Comparison of ENCODE assay signal across 17 cellular contexts in genomic region chr10:76628801-76629200, GRCh38.
DNase-seq lines count a peak whose midpoint lies in the region; ATAC-seq, FAIRE-seq and TF ChIP-seq lines count a peak whose summit lies in the region.
"Had no signal": no experiment of that assay in that cellular context is flagged by ENCODE, and none has a peak within 500 bp of the region (broad histone marks: within the 10 kb centered on the region; RNA-seq: fewer than 3 reads in every experiment).

No MANE protein-coding gene starts in this region.

- no peak overlapping the region for H2BK5ac ChIP-seq in mesenchymal stem cell (ENCODE audit: low read depth, low read length, poor library complexity, severe bottlenecking)

- no peak overlapping the region for H2BK120ac ChIP-seq in mesenchymal stem cell (ENCODE audit: low read depth, low read length)

- H3K4me3 ChIP-seq in bronchial epithelial cell (ENCODE audit: low read depth, low read length): no peak overlapping the region
- H3K4me3 ChIP-seq in mesenchymal stem cell (ENCODE audit: insufficient read depth in 1 of 2, low read depth in 1 of 2, low read length in 2 of 2): no peak overlapping the region
- H3K4me3 ChIP-seq in Caco-2 (ENCODE audit: low read depth, low read length): no peak overlapping the region

- H2AK5ac ChIP-seq in mesenchymal stem cell (ENCODE audit: low read length, severe bottlenecking): peak overlapping the region; percentile 78

- no peak overlapping the region for H3K4me3 Mint-ChIP-seq in Caco-2 (ENCODE audit: unreplicated experiment)
- H3K4me3 Mint-ChIP-seq: CD4-positive, CD25-positive, alpha-beta regulatory T cell; CD8-positive, alpha-beta memory T cell; H9 had no signal

- no peak overlapping the region for H2AFZ ChIP-seq in mesenchymal stem cell (ENCODE audit: low read depth, low read length)

- H3K9ac ChIP-seq in mesenchymal stem cell (ENCODE audit: low read length): no peak overlapping the region

- H3K18ac ChIP-seq in mesenchymal stem cell (ENCODE audit: low read depth in 1 of 2, low read length in 2 of 2): no peak overlapping the region

- no peak for FAIRE-seq in bronchial epithelial cell (lab: Jason Lieb, UNC)
- FAIRE-seq: D721Med had no signal

- no peak overlapping the region for H4K8ac ChIP-seq in mesenchymal stem cell (ENCODE audit: low read length)

- H3K14ac ChIP-seq in mesenchymal stem cell (ENCODE audit: low read length in 2 of 2): no peak overlapping the region

- H3K27me3 Mint-ChIP-seq in Caco-2 (ENCODE audit: insufficient read depth, unreplicated experiment): peaks cover 3% of the 10 kb centered on the region
- H3K27me3 Mint-ChIP-seq: CD4-positive, CD25-positive, alpha-beta regulatory T cell; CD8-positive, alpha-beta memory T cell had no signal

- peaks cover 7% of the 10 kb centered on the region for H3K4me1 ChIP-seq in mesenchymal stem cell (ENCODE audit: control insufficient read depth, insufficient read depth, low read depth, low read length)
- no peaks in the 10 kb centered on the region for H3K4me1 ChIP-seq in Caco-2
- H3K4me1 ChIP-seq: BE2C had no signal

- H3K9me3 Mint-ChIP-seq in Caco-2 (ENCODE audit: unreplicated experiment): no peaks in the 10 kb centered on the region

- no peak overlapping the region for H4K91ac ChIP-seq in mesenchymal stem cell (ENCODE audit: low read length)

- CTCF ChIA-PET in Caco-2 (lab: Charles Lee): no interaction called here

- intact Hi-C loops in Caco-2 (cut with micrococcal nuclease; ENCODE audit: unreplicated experiment): no loop called here

- DNase-seq in M059J (ENCODE audit: low read depth) (peak; percentile 57), bronchial epithelial cell (ENCODE audit: low read depth) (peak; percentile 61), mesenchymal stem cell (no peak), Caco-2 (no peak), HCEC 1CT (no peak), NCI-H146 treated with DMSO at 0.1 percent for 48 hours (lab: John Stamatoyannopoulos, UW; ENCODE audit: unreplicated experiment) (no peak)
- DNase-seq: BE2C; C1 segment of cervical spinal cord; CD4-positive, CD25-positive, alpha-beta regulatory T cell; CD8-positive, alpha-beta memory T cell; COR-L47; GF-D8; GOT3; H9 had no signal

- no peaks in the 10 kb centered on the region for H3K9me3 ChIP-seq in mesenchymal stem cell (ENCODE audit: control insufficient read depth, low read length)
- no peaks in the 10 kb centered on the region for H3K9me3 ChIP-seq in Caco-2
- H3K9me3 ChIP-seq: BE2C had no signal

- H3K36me3 ChIP-seq in bronchial epithelial cell (ENCODE audit: control insufficient read depth, insufficient read depth, low read length) (no peaks in the 10 kb centered on the region), mesenchymal stem cell (ENCODE audit: control insufficient read depth in 1 of 2, insufficient read depth in 2 of 2, low read depth in 1 of 2, low read length in 2 of 2) (no peaks in the 10 kb centered on the region), Caco-2 (ENCODE audit: control insufficient read depth, insufficient read depth, low read length) (no peaks in the 10 kb centered on the region)
- H3K36me3 ChIP-seq: BE2C had no signal

- H2BK15ac ChIP-seq in mesenchymal stem cell (ENCODE audit: low read depth, poor library complexity, severe bottlenecking): no peak overlapping the region

- no peak overlapping the region for H3K27ac Mint-ChIP-seq in Caco-2 (ENCODE audit: unreplicated experiment)
- H3K27ac Mint-ChIP-seq: CD4-positive, CD25-positive, alpha-beta regulatory T cell; H9 had no signal

- TF ChIP-seq CTCF in bronchial epithelial cell (IDR thresholded peaks at IDR 0.05; ENCODE audit: insufficient read depth, low read length, severe bottlenecking): no peak
- no peak for TF ChIP-seq CTCF in Caco-2 (IDR thresholded peaks at IDR 0.05; ENCODE audit: insufficient read depth in 1 of 2, low read depth in 1 of 2, low read length in 1 of 2, severe bottlenecking in 1 of 2, unreplicated experiment in 1 of 2)

- H3K4me2 ChIP-seq in mesenchymal stem cell (ENCODE audit: low read length, poor library complexity, severe bottlenecking): no peak overlapping the region

- H2BK12ac ChIP-seq in mesenchymal stem cell (ENCODE audit: low read length in 2 of 2): no peak overlapping the region

- POLR2A ChIA-PET in Caco-2 (lab: Charles Lee): no interaction called here

- no TSS peak for BruUV-seq in Caco-2 (replicated peaks; lab: Mats Ljungman, UMichigan)

- H3K4ac ChIP-seq in mesenchymal stem cell (ENCODE audit: low read depth in 1 of 2, low read length in 2 of 2): no peak overlapping the region

- H3K27me3 ChIP-seq in bronchial epithelial cell (ENCODE audit: control insufficient read depth, insufficient read depth, low read length): no peaks in the 10 kb centered on the region
- H3K27me3 ChIP-seq in mesenchymal stem cell (ENCODE audit: control insufficient read depth in 1 of 2, insufficient read depth in 1 of 2, low read length in 2 of 2): peaks cover 0 to 2% of the 10 kb centered on the region in 2 experiments
- no peaks in the 10 kb centered on the region for H3K27me3 ChIP-seq in Caco-2 (replicated peaks; ENCODE audit: control insufficient read depth, insufficient read depth, low read length)
- H3K27me3 ChIP-seq: BE2C had no signal

- no peaks in the 10 kb centered on the region for H3K36me3 Mint-ChIP-seq in Caco-2 (ENCODE audit: insufficient read depth, unreplicated experiment)
- H3K36me3 Mint-ChIP-seq: CD4-positive, CD25-positive, alpha-beta regulatory T cell; CD8-positive, alpha-beta memory T cell had no signal

- no peaks in the 10 kb centered on the region for H3K79me1 ChIP-seq in mesenchymal stem cell (replicated peaks; ENCODE audit: low read length, poor library complexity, severe bottlenecking)

- H3K4me1 Mint-ChIP-seq in Caco-2 (ENCODE audit: low read depth, unreplicated experiment): no peaks in the 10 kb centered on the region
- H3K4me1 Mint-ChIP-seq: CD4-positive, CD25-positive, alpha-beta regulatory T cell; CD8-positive, alpha-beta memory T cell had no signal

- no peak for ATAC-seq in GM18502 (IDR thresholded peaks at IDR 0.05; ENCODE audit: poor library complexity, unreplicated experiment)

- H3K27ac ChIP-seq in mesenchymal stem cell (ENCODE audit: low read length, poor library complexity, severe bottlenecking): no peak overlapping the region
- H3K27ac ChIP-seq: HL-60 had no signal

- no peak overlapping the region for H3K23ac ChIP-seq in mesenchymal stem cell (ENCODE audit: low read length in 2 of 2)

- WGBS in mesenchymal stem cell: 100% methylated on average over 1 of the region's 1 CpG

Comparison
In these comparisons a context has a peak if more than half of its experiments do, and no peak if none do; other contexts are left out.
1. DNase-seq: peak in M059J (single experiment) and bronchial epithelial cell (single experiment); none in mesenchymal stem cell (single experiment), Caco-2 (0 of 2), HCEC 1CT (single experiment) and NCI-H146 treated with DMSO at 0.1 percent for 48 hours (single experiment).